ENCODE assay signal across 8 cellular contexts in genomic region chrX:47483310-47484268, GRCh38. TPM values are rescaled to one million over a fixed set of nuclear protein-coding genes. Genes with fewer than 3 reads are reported as not detected.
A peak's percentile ranks its signal among the peaks of the same experiment; 100 is the strongest.
DNase-seq lines count a peak whose midpoint lies in the region; ATAC-seq and TF ChIP-seq lines count a peak whose summit lies in the region.

No MANE protein-coding gene starts in this region.

- H3K4me1 ChIP-seq in DND-41 (ENCODE audit: insufficient read depth, low read length), result peaks cover 32% of the 10 kb centered on the region

- ATAC-seq in DND-41 (ENCODE audit: insufficient read depth, low read depth) (no peak), GM21447 (IDR thresholded peaks at IDR 0.05; ENCODE audit: unreplicated experiment) (no peak), GM18517 (IDR thresholded peaks at IDR 0.05; ENCODE audit: unreplicated experiment) (no peak)

- peak overlapping the region; percentile 91 for H3K9ac ChIP-seq in DND-41 (ENCODE audit: low read depth, low read length)

- H3K4me1 Mint-ChIP-seq in immature natural killer cell, result peaks cover 24 to 30% of the 10 kb centered on the region in 2 donors

- H3K9me3 Mint-ChIP-seq in immature natural killer cell, result no peaks in the 10 kb centered on the region

- H2AFZ ChIP-seq in DND-41 (ENCODE audit: low read depth, low read length), result peak overlapping the region; percentile 82

- H3K4me2 ChIP-seq in DND-41 (ENCODE audit: insufficient read depth, low read length), result peak overlapping the region; percentile 82

- H3K27ac ChIP-seq in DND-41 (ENCODE audit: low read length) (peak overlapping the region; percentile 97), skin epidermis (peak overlapping the region; percentile 87 to 100 (median 97))

- H3K4me3 Mint-ChIP-seq in immature natural killer cell, result peak overlapping the region; percentile 83 to 94 (median 86)

- H4K20me1 ChIP-seq in DND-41 (ENCODE audit: insufficient read depth, low read length), result no peaks in the 10 kb centered on the region

- peaks cover 3 to 13% (median 6%) of the 10 kb centered on the region in 3 donors for H3K27me3 Mint-ChIP-seq in immature natural killer cell (ENCODE audit: low read depth in 3 of 3)

- TF ChIP-seq CTCF in DND-41 (IDR thresholded peaks at IDR 0.05; ENCODE audit: borderline replicate concordance, extremely low read depth, low read length, poor library complexity, severe bottlenecking) (no peak), astrocyte of the spinal cord (IDR thresholded peaks at IDR 0.05; ENCODE audit: low read depth, low read length) (no peak)

- no peaks in the 10 kb centered on the region for H3K36me3 Mint-ChIP-seq in immature natural killer cell

- H3K27me3 ChIP-seq in DND-41 (ENCODE audit: insufficient read depth, low read length, poor library complexity), result no peaks in the 10 kb centered on the region

- in situ Hi-C loops in astrocyte of the spinal cord (cut with HindIII; ENCODE audit: low sequenced_read_pairs), result no loop called here

- H3K36me3 ChIP-seq in DND-41 (ENCODE audit: insufficient read depth, low read length), result no peaks in the 10 kb centered on the region

- DNase-seq in DND-41 (no peak), LoVo (ENCODE audit: low spot score) (peak; percentile 1), astrocyte of the spinal cord (ENCODE audit: low read depth, low spot score) (peak; percentile 28), immature natural killer cell (no peak)
- DNase-seq in activated CD4-positive, CD25-positive, alpha-beta regulatory T cell treated with anti-CD3 and anti-CD28 coated beads, Interleukin-2, amount 50 U/mL, for 72 hours, result no peak

- peak overlapping the region; percentile 77 to 83; a peak in 3 of 4 replicates for H3K4me3 ChIP-seq in DND-41 (ENCODE audit: low read depth in 1 of 2, low read length in 2 of 2)
- peak overlapping the region; percentile 62 for H3K4me3 ChIP-seq in astrocyte of the spinal cord (ENCODE audit: low read depth, low read length)
- H3K4me3 ChIP-seq in skin epidermis, result peak overlapping the region; percentile 51 to 77 (median 67)

- peaks cover 65% of the 10 kb centered on the region for H3K79me2 ChIP-seq in DND-41 (ENCODE audit: insufficient read depth, low read length)

- H3K9me3 ChIP-seq in DND-41 (ENCODE audit: insufficient read depth, low read length, severe bottlenecking), result no peaks in the 10 kb centered on the region

- peak overlapping the region; percentile 83 to 90 (median 88) for H3K27ac Mint-ChIP-seq in immature natural killer cell

RNA-seq across cellular contexts. Expression of gene ZNF41, which starts 0.6 kb away (rescaled TPM):
- 1 to 10 TPM in 2 of 3 donors, under 1 TPM in 1; 0.08 to 5.4 (median 2.5) TPM for polyA plus RNA-seq in immature natural killer cell

Comparison
In these comparisons a context has a peak if more than half of its experiments do, and no peak if none do; other contexts are left out.
1. DNase-seq: peak in LoVo (single experiment) and astrocyte of the spinal cord (single experiment); none in DND-41 (single experiment), immature natural killer cell (0 of 3) and activated CD4-positive, CD25-positive, alpha-beta regulatory T cell treated with anti-CD3 and anti-CD28 coated beads, Interleukin-2, amount 50 U/mL, for 72 hours (single experiment).
2. Peak in every context shown above with its lines, with median percentiles within 50 percentile points of each other: H3K4me3 ChIP-seq.